ENCODE assay signal across 8 cellular contexts in genomic region chr11:64801591-64802369, GRCh38. TPM values are rescaled to one million over a fixed set of nuclear protein-coding genes. Genes with fewer than 3 reads are reported as not detected.
DNase-seq lines count a peak whose midpoint lies in the region; TF ChIP-seq lines count a peak whose summit lies in the region.

No MANE protein-coding gene starts in this region.

- H3K9ac ChIP-seq in MM.1S (ENCODE audit: low read length): no peak overlapping the region
- H3K9ac ChIP-seq in neural cell (ENCODE audit: low read length): no peak overlapping the region

- H4K20me1 ChIP-seq in MM.1S (ENCODE audit: insufficient read depth, low read length): no peaks in the 10 kb centered on the region
- no peaks in the 10 kb centered on the region for H4K20me1 ChIP-seq in neural cell (ENCODE audit: insufficient read depth)

- H2AFZ ChIP-seq in MM.1S (ENCODE audit: low read length): no peak overlapping the region
- H2AFZ ChIP-seq in neural cell (ENCODE audit: low read depth, low read length): no peak overlapping the region

- H3K9me3 ChIP-seq in MM.1S (replicated peaks; ENCODE audit: insufficient read depth, low read length) (no peaks in the 10 kb centered on the region), neural cell (ENCODE audit: low read length) (no peaks in the 10 kb centered on the region)

- DNase-seq in CD14-positive monocyte (ENCODE audit: low spot score) (no peak), MM.1S (no peak), coronary artery (ENCODE audit: low spot score) (no peak), GOT3 (lab: John Stamatoyannopoulos, UW) (no peak), NCI-H2107 treated with DMSO at 0.1 percent for 48 hours (lab: John Stamatoyannopoulos, UW; ENCODE audit: unreplicated experiment) (no peak)
- DNase-seq in stimulated activated CD4-positive, alpha-beta T cell treated with anti-CD3 and anti-CD28 coated beads, Interleukin-4, amount 100 ng/mL, for 24 hours: no peak
- no peak for DNase-seq in NK-92 treated with Interleukin-12 subunit alpha and Interleukin-12 subunit beta, amount 100 ng/mL, for 24 hours (lab: John Stamatoyannopoulos, UW)

- H3K27ac Mint-ChIP-seq in CD14-positive monocyte: peak overlapping the region in 6 of 7 donors; percentile 24 to 78 (median 50)

- peaks cover 0 to 3% (median 0%) of the 10 kb centered on the region in 7 donors for H3K9me3 Mint-ChIP-seq in CD14-positive monocyte

- H3K27ac ChIP-seq in MM.1S (ENCODE audit: low read length) (no peak overlapping the region), coronary artery (peak overlapping the region; percentile 83 to 95), neural cell (ENCODE audit: low read length) (no peak overlapping the region)

- peaks cover 44% of the 10 kb centered on the region for H3K4me1 Mint-ChIP-seq in CD14-positive monocyte

- peak overlapping the region; percentile 79; the same call in 1 of the 2 replicates for H3K4me2 ChIP-seq in MM.1S (ENCODE audit: low read depth, low read length)
- no peak overlapping the region for H3K4me2 ChIP-seq in neural cell (ENCODE audit: low read length)

- no peaks in the 10 kb centered on the region for H3K79me2 ChIP-seq in MM.1S (ENCODE audit: low read length)
- H3K79me2 ChIP-seq in neural cell (replicated peaks; ENCODE audit: insufficient read depth, low read length): no peaks in the 10 kb centered on the region

- H3K9me2 ChIP-seq in MM.1S (replicated peaks; ENCODE audit: insufficient read depth, low read length) (no peaks in the 10 kb centered on the region), neural cell (ENCODE audit: insufficient read depth, low read length) (no peaks in the 10 kb centered on the region)

- peaks cover 0 to 3% (median 0%) of the 10 kb centered on the region in 3 donors for H3K27me3 Mint-ChIP-seq in CD14-positive monocyte (ENCODE audit: low read depth in 3 of 3)

- H3K4me3 Mint-ChIP-seq in CD14-positive monocyte: peak overlapping the region; percentile 76 to 82

- H3K27me3 ChIP-seq in MM.1S (replicated peaks; ENCODE audit: insufficient read depth, low read length) (no peaks in the 10 kb centered on the region), neural cell (ENCODE audit: insufficient read depth, low read depth, low read length) (no peaks in the 10 kb centered on the region)

- intact Hi-C loops in CD14-positive monocyte (cut with micrococcal nuclease): no loop called here

- H3K4me3 ChIP-seq in MM.1S (ENCODE audit: low read length) (peak overlapping the region; percentile 66; the same call in 1 of the 2 replicates), coronary artery (peak overlapping the region; percentile 89), neural cell (ENCODE audit: low read length) (peak overlapping the region; percentile 66)

- H3K36me3 Mint-ChIP-seq in CD14-positive monocyte: peaks cover 23 to 43% of the 10 kb centered on the region in 2 donors

- no peak for TF ChIP-seq RAD21 in neural cell (conservative IDR thresholded peaks at IDR 0.05)

- no peak for TF ChIP-seq EP300 in neural cell (conservative IDR thresholded peaks at IDR 0.05; ENCODE audit: poor library complexity, severe bottlenecking)

- H3F3A ChIP-seq in MM.1S (ENCODE audit: insufficient read depth, low read length) (peaks cover 6% of the 10 kb centered on the region; the same call in 1 of the 2 replicates), neural cell (ENCODE audit: insufficient read depth, low read length, poor library complexity, severe bottlenecking) (no peaks in the 10 kb centered on the region)

- H3K4me1 ChIP-seq in MM.1S (ENCODE audit: low read length): peaks cover 6% of the 10 kb centered on the region; the same call in 1 of the 2 replicates

- TF ChIP-seq CTCF in CD14-positive monocyte (IDR thresholded peaks at IDR 0.05) (no peak), MM.1S (IDR thresholded peaks at IDR 0.05; ENCODE audit: low read length) (no peak), coronary artery (IDR thresholded peaks at IDR 0.05) (no peak), neural cell (IDR thresholded peaks at IDR 0.05; ENCODE audit: poor library complexity, severe bottlenecking) (no peak)

- H3K36me3 ChIP-seq in MM.1S (replicated peaks; ENCODE audit: insufficient read depth, low read length) (no peaks in the 10 kb centered on the region), neural cell (ENCODE audit: insufficient read depth, low read length) (peaks cover 9% of the 10 kb centered on the region)

TF ChIP-seq in neural cell, 6 proteins besides CTCF, POLR2A, EP300 and RAD21:
- TF ChIP-seq MXI1 (conservative IDR thresholded peaks at IDR 0.05; ENCODE audit: poor library complexity, severe bottlenecking): no peak
- no peak for TF ChIP-seq TAF1 (IDR thresholded peaks at IDR 0.05; ENCODE audit: low read depth)
- TF ChIP-seq SMC3 (conservative IDR thresholded peaks at IDR 0.05; ENCODE audit: poor library complexity): no peak
- TF ChIP-seq POLR2AphosphoS5 (IDR thresholded peaks at IDR 0.05): no peak

RNA-seq across cellular contexts. Expression of gene MAP4K2, which starts 1.2 kb away (rescaled TPM):
- polyA plus RNA-seq in CD14-positive monocyte (10 to 100 TPM in 1 of 2 donors, 1 to 10 TPM in 1; 9.9 to 12.6 TPM), neural cell (12.4 and 13.2 TPM in 2 replicates)
- 9.5 and 9.7 TPM in 2 replicates for polyA minus RNA-seq in neural cell

RNA-seq across cellular contexts. Expression of gene MEN1, which starts 8.6 kb away (rescaled TPM):
- polyA plus RNA-seq in CD14-positive monocyte (10 to 100 TPM in 1 of 2 donors, 1 to 10 TPM in 1; 9.4 to 10.0 TPM), neural cell (16.8 and 20.2 TPM in 2 replicates)
- polyA minus RNA-seq in neural cell: 23.0 and 32.6 TPM in 2 replicates

RNA-seq across cellular contexts. Expression of gene SF1, which starts 23.4 kb away (rescaled TPM):
- polyA plus RNA-seq in CD14-positive monocyte (10 to 100 TPM; 31.6 to 47.7 TPM), neural cell (53.2 and 72.7 TPM in 2 replicates)
- 120 and 150 TPM in 2 replicates for polyA minus RNA-seq in neural cell

RNA-seq across cellular contexts. Expression of gene PYGM, which starts 42.0 kb away (rescaled TPM):
- under 1 TPM in 1 of 2 donors, not detected in 1; 0.05 TPM for polyA plus RNA-seq in CD14-positive monocyte
- 0.14 and 0.43 TPM in 2 replicates for polyA plus RNA-seq in neural cell
- polyA minus RNA-seq in neural cell: 0.58 TPM in 1 of 2 replicates, not detected in the other

RNA-seq across cellular contexts. Expression of gene CDC42BPG, which starts 42.7 kb away (rescaled TPM):
- polyA plus RNA-seq in CD14-positive monocyte: not detected
- polyA plus RNA-seq in neural cell: 0.26 TPM in 1 of 2 replicates, not detected in the other
- polyA minus RNA-seq in neural cell: not detected in 2 replicates

Comparison
In these comparisons a context has a peak if more than half of its experiments do, and no peak if none do; other contexts are left out.
1. H3K27ac ChIP-seq: peak in coronary artery (2 of 2); none in MM.1S (single experiment) and neural cell (single experiment).
2. Peak in every context shown above with its lines, with median percentiles within 50 percentile points of each other: H3K4me3 ChIP-seq.